ENCODE assay signal across 8 cellular contexts in the genomic region with DNA sequence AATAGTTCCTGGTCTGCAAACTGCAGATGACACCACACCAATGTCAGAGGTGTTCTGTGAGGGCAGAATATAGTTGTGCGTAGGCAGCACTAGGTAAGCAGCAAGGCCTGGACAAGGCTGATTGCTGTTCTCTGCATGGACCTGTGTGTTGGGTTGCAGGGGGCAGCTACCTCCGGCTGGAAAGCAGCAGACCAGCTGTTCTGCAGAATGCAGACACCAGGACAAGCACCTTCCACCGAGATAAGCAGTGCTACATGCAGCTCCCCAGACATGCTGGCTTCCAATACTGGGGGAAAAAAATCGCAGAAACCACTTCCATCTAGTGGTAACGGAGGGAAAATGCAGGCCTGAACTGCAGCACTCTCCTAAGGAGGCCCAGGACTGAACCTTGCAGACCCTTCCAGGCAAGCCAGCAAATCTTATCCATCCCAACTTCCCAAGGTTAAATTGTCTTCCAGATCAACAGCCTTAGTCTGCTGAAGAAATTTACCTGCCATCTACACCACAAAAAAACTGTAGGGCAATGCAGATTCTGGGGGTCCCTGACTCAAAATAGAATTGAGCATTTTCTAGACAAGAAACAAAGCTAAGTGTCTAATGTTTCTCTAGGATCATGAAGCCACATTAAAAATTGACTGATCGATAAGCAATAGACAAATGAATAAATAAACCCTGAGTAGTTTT. TPM values are rescaled to one million over a fixed set of nuclear protein-coding genes. Genes with fewer than 3 reads are reported as not detected.
A peak's percentile ranks its signal among the peaks of the same experiment; 100 is the strongest.
DNase-seq lines count a peak whose midpoint lies in the region; ATAC-seq, FAIRE-seq and TF ChIP-seq lines count a peak whose summit lies in the region.

No MANE protein-coding gene starts in this region.

- H3K4me3 ChIP-seq in A673 (ENCODE audit: low read depth, low read length, poor library complexity, severe bottlenecking) (no peak overlapping the region), GM06990 (replicated peaks; ENCODE audit: low read depth, low read length) (no peak overlapping the region), GM12878 (no peak overlapping the region), iPS DF 6.9 (ENCODE audit: low read length) (no peak overlapping the region)

- TF ChIP-seq RAD21 in GM12878 (IDR thresholded peaks at IDR 0.05; ENCODE audit: insufficient read depth, low read depth, low read length), result peak; percentile 67

- H3K27me3 ChIP-seq in A673 (replicated peaks; ENCODE audit: insufficient read depth, low read depth, low read length, poor library complexity) (no peaks in the 10 kb centered on the region), GM06990 (replicated peaks; ENCODE audit: control insufficient read depth, insufficient read depth, low read length) (no peaks in the 10 kb centered on the region), GM12878 (replicated peaks in 1 of 2; ENCODE audit: control insufficient read depth in 2 of 2, insufficient read depth in 2 of 2, low read length in 1 of 2) (no peaks in the 10 kb centered on the region), iPS DF 6.9 (ENCODE audit: control insufficient read depth, insufficient read depth, low read length) (no peaks in the 10 kb centered on the region)

- no peak overlapping the region for H3K4me2 ChIP-seq in GM12878 (ENCODE audit: control insufficient read depth, insufficient read depth)

- TF ChIP-seq CTCF in A673 (conservative IDR thresholded peaks at IDR 0.05; ENCODE audit: low read depth, low read length) (peak; percentile 42), GM06990 (IDR thresholded peaks at IDR 0.05; ENCODE audit: insufficient read depth, low read length, poor library complexity, severe bottlenecking) (peak; percentile 70), GM12878 (IDR thresholded peaks at IDR 0.05 in 2 of 3, conservative IDR thresholded peaks at IDR 0.05 in 1 of 3; ENCODE audit: control insufficient read depth in 2 of 3, extremely low read depth in 1 of 3, insufficient read depth in 1 of 3, low read depth in 3 of 3, low read length in 3 of 3) (peak; percentile 52 to 60 (median 56))

- no peak overlapping the region for H3K4me3 Mint-ChIP-seq in stimulated activated memory B cell treated with anti-CD40 and anti-IgM and Interleukin-4, amounts not matched to agents 10 μg/mL and 1 μg/mL and 100 μg/mL, for 72 hours
- no peak overlapping the region for H3K4me3 Mint-ChIP-seq in effector memory CD8-positive, alpha-beta T cell

- H2AFZ ChIP-seq in GM12878 (ENCODE audit: control insufficient read depth, low read depth, low read length), result no peak overlapping the region

- DNase-seq in A673 (ENCODE audit: low spot score) (peak; percentile 7), GM06990 (ENCODE audit: extremely low read depth, insufficient read length) (no peak), NCI-H226 (peak; percentile 27), GM12878 (ENCODE audit: low read depth, low spot score) (no peak), iPS DF 6.9 (ENCODE audit: low read depth, low spot score) (peak; percentile 70)
- DNase-seq in effector memory CD8-positive, alpha-beta T cell, result no peak

- no peaks in the 10 kb centered on the region for H3K27me3 Mint-ChIP-seq in stimulated activated memory B cell treated with anti-CD40 and anti-IgM and Interleukin-4, amounts not matched to agents 10 μg/mL and 1 μg/mL and 100 μg/mL, for 72 hours
- H3K27me3 Mint-ChIP-seq in effector memory CD8-positive, alpha-beta T cell, result peaks cover 5 to 9% of the 10 kb centered on the region in 2 donors

- no peaks in the 10 kb centered on the region for H3K79me2 ChIP-seq in GM12878 (ENCODE audit: control insufficient read depth, insufficient read depth, low read length)

- POLR2A ChIA-PET in A673 (lab: Charles Lee; ENCODE audit: low non-redundant PET) (no interaction called here), GM12878 (lab: Charles Lee) (no interaction called here)

- RAD21 ChIA-PET in GM12878 (lab: Charles Lee; ENCODE audit: unreplicated experiment), result interaction anchor here (2.7 kb wide), 1 partner anchor 204 kb away, joined by 29 read pairs; no protein-coding TSS in a partner anchor

- intact Hi-C loops in A673 (cut with micrococcal nuclease; ENCODE audit: unreplicated experiment), result loop anchor here (5.0 to 10.0 kb wide), 2 partner anchors 202 to 1275 kb away; a partner anchor contains a TSS
- intact Hi-C loops in GM12878 (cut with micrococcal nuclease; ENCODE audit: unreplicated experiment), result loop anchor here (1.0 to 5.0 kb wide), 2 partner anchors 205 to 1275 kb away; a partner anchor contains a TSS

- H3K9me3 Mint-ChIP-seq in stimulated activated memory B cell treated with anti-CD40 and anti-IgM and Interleukin-4, amounts not matched to agents 10 μg/mL and 1 μg/mL and 100 μg/mL, for 72 hours, result peaks cover 8% of the 10 kb centered on the region
- peaks cover 3 to 15% of the 10 kb centered on the region in 2 donors for H3K9me3 Mint-ChIP-seq in effector memory CD8-positive, alpha-beta T cell

- SMC1A ChIA-PET in GM12878 (lab: Charles Lee; ENCODE audit: uncharacterized antibody, unreplicated experiment), result interaction anchor here (1.3 to 3.2 kb wide), 2 partner anchors 204 to 206 kb away, joined by 6 to 18 read pairs; no protein-coding TSS in a partner anchor

- H4K20me1 ChIP-seq in GM12878 (ENCODE audit: control insufficient read depth, insufficient read depth), result no peaks in the 10 kb centered on the region

- in situ Hi-C loops in GM12878 (cut with MboI), result loop anchor here (10.0 to 25.0 kb wide), 2 partner anchors 202 to 1280 kb away; a partner anchor contains a TSS

- no peaks in the 10 kb centered on the region for H3K36me3 Mint-ChIP-seq in stimulated activated memory B cell treated with anti-CD40 and anti-IgM and Interleukin-4, amounts not matched to agents 10 μg/mL and 1 μg/mL and 100 μg/mL, for 72 hours
- H3K36me3 Mint-ChIP-seq in effector memory CD8-positive, alpha-beta T cell (ENCODE audit: insufficient read depth), result peaks cover 3% of the 10 kb centered on the region

- H3K9ac ChIP-seq in GM12878 (ENCODE audit: control insufficient read depth, insufficient read depth, low read length), result no peak overlapping the region

- no TSS peak for BruUV-seq in A673 (replicated peaks; lab: Mats Ljungman, UMichigan)
- no TSS peak for BruUV-seq in GM12878 (replicated peaks; lab: Mats Ljungman, UMichigan)

- H3K9me3 ChIP-seq in A673 (ENCODE audit: low read depth, low read length, poor library complexity, severe bottlenecking), result peaks cover 3% of the 10 kb centered on the region
- no peaks in the 10 kb centered on the region for H3K9me3 ChIP-seq in GM12878 (replicated peaks; ENCODE audit: control insufficient read depth, insufficient read depth, low read length)
- no peaks in the 10 kb centered on the region for H3K9me3 ChIP-seq in iPS DF 6.9 (ENCODE audit: control insufficient read depth, insufficient read depth, low read length)

- H3K36me3 ChIP-seq in A673 (ENCODE audit: insufficient read depth, low read length, poor library complexity, severe bottlenecking), result no peaks in the 10 kb centered on the region
- H3K36me3 ChIP-seq in GM06990 (ENCODE audit: control insufficient read depth, insufficient read depth, low read length), result no peaks in the 10 kb centered on the region
- no peaks in the 10 kb centered on the region for H3K36me3 ChIP-seq in GM12878 (ENCODE audit: control insufficient read depth in 2 of 2, insufficient read depth in 2 of 2, low read length in 1 of 2)
- H3K36me3 ChIP-seq in iPS DF 6.9 (ENCODE audit: control insufficient read depth, insufficient read depth, low read length), result no peaks in the 10 kb centered on the region

- H3K4me1 Mint-ChIP-seq in stimulated activated memory B cell treated with anti-CD40 and anti-IgM and Interleukin-4, amounts not matched to agents 10 μg/mL and 1 μg/mL and 100 μg/mL, for 72 hours, result no peaks in the 10 kb centered on the region
- no peaks in the 10 kb centered on the region for H3K4me1 Mint-ChIP-seq in effector memory CD8-positive, alpha-beta T cell (ENCODE audit: low read depth in 2 of 2)

- no peak overlapping the region for H3K27ac Mint-ChIP-seq in stimulated activated memory B cell treated with anti-CD40 and anti-IgM and Interleukin-4, amounts not matched to agents 10 μg/mL and 1 μg/mL and 100 μg/mL, for 72 hours
- no peak overlapping the region for H3K27ac Mint-ChIP-seq in effector memory CD8-positive, alpha-beta T cell

- CTCF ChIA-PET in A673 (lab: Charles Lee) (interaction anchor here (1.5 kb wide), 1 partner anchor 204 kb away, joined by 3 read pairs; no protein-coding TSS in a partner anchor), GM12878 (lab: Yijun Ruan, JAX) (interaction anchor here (1.0 to 4.3 kb wide), 7 partner anchors 11 to 899 kb away, joined by 3 to 84 read pairs (median 5); no protein-coding TSS in a partner anchor)

- TF ChIP-seq EP300 in GM12878 (IDR thresholded peaks at IDR 0.05; ENCODE audit: borderline replicate concordance in 1 of 2, control insufficient read depth in 1 of 2, low read depth in 2 of 2, low read length in 2 of 2), result no peak

- no peak for TF ChIP-seq POLR2A in GM12878 (IDR thresholded peaks at IDR 0.05; ENCODE audit: low read depth, low read length)

- 11% methylated on average over 6 of the region's 6 CpGs for WGBS in GM12878 (ENCODE audit: insufficient coverage, insufficient replicate concordance, low lambda C conversion rate, missing lambda C conversion rate)
- WGBS in iPS DF 6.9 (ENCODE audit: insufficient coverage, insufficient read length), result no CpG with 5 or more reads among the region's 6 CpGs

- ATAC-seq in HG02884 (IDR thresholded peaks at IDR 0.05; ENCODE audit: unreplicated experiment) (peak; percentile 83), GM12878 (peak; percentile 85)
- ATAC-seq in stimulated activated memory B cell treated with anti-CD40 and anti-IgM and Interleukin-4, amounts not matched to agents 10 μg/mL and 1 μg/mL and 100 μg/mL, for 72 hours, result peak; percentile 47
- no peak for ATAC-seq in effector memory CD8-positive, alpha-beta T cell (replicated peaks)

- FAIRE-seq in GM12878 (lab: Jason Lieb, UNC), result peak; percentile 88

- H3K27ac ChIP-seq in A673 (ENCODE audit: low read depth, low read length, poor library complexity, severe bottlenecking) (no peak overlapping the region), GM12878 (ENCODE audit: control insufficient read depth, insufficient read depth) (no peak overlapping the region), iPS DF 6.9 (ENCODE audit: low read length) (no peak overlapping the region)

- no peaks in the 10 kb centered on the region for H3K4me1 ChIP-seq in A673 (ENCODE audit: insufficient read depth, low read length, poor library complexity, severe bottlenecking)
- H3K4me1 ChIP-seq in GM12878 (ENCODE audit: control insufficient read depth, insufficient read depth, low read length), result no peaks in the 10 kb centered on the region
- H3K4me1 ChIP-seq in iPS DF 6.9 (ENCODE audit: control insufficient read depth, insufficient read depth, low read length), result peaks cover 7% of the 10 kb centered on the region

RNA-seq across cellular contexts. Expression of a gene that starts 50.5 kb away (rescaled TPM):
- total RNA-seq in A673 (2021), result not detected in 2 replicates
- not detected in 2 replicates for total RNA-seq in GM12878 (2013; cell fraction: nucleolus; rRNA removed)
- not detected in 2 replicates for total RNA-seq in GM12878 (2014; rRNA removed)
- not detected in 2 replicates for total RNA-seq in GM12878 (2014; rRNA removed; fragmentation: Illumina TruSeq; extraction: Trizol)
- 0.03 and 0.21 TPM in 2 replicates for total RNA-seq in GM12878 (2021)
- not detected for polyA plus RNA-seq in GM12878 (2011; ENCODE audit: low read depth)
- not detected in 2 replicates for polyA plus RNA-seq in GM12878 (2011; rRNA removed)
- polyA plus RNA-seq in GM12878 (2011; cell fraction: cytosol; rRNA removed), result not detected in 2 replicates
- polyA plus RNA-seq in GM12878 (2011; cell fraction: nucleus; rRNA removed), result not detected in 2 replicates
- not detected in 2 replicates for polyA plus RNA-seq in GM12878 (2012)
- polyA plus RNA-seq in GM12878 (2014; fragmentation: Illumina TruSeq; extraction: Trizol), result not detected in 2 replicates
- not detected for polyA plus RNA-seq in GM12878 (2014; fragmentation: Nextera tagmentation; extraction: Ambion mirVana)
- polyA plus RNA-seq in GM12878 (2014; rRNA removed), result not detected in 2 replicates
- polyA plus RNA-seq in GM12878 (2016; fragmentation: Nextera tagmentation; extraction: Ambion mirVana), result not detected
- polyA minus RNA-seq in GM12878 (2011; rRNA and poly(A)+ RNA removed), result not detected in 2 replicates
- 0.21 and 0.40 TPM in 2 replicates for polyA minus RNA-seq in GM12878 (2011; cell fraction: cytosol; rRNA and poly(A)+ RNA removed)
- 0.19 TPM in 1 of 2 replicates, not detected in the other for polyA minus RNA-seq in GM12878 (2011; cell fraction: nucleus; rRNA and poly(A)+ RNA removed)

Comparison
In these comparisons a context has a peak if more than half of its experiments do, and no peak if none do; other contexts are left out.
1. DNase-seq: peak in A673 (single experiment), NCI-H226 (single experiment) and iPS DF 6.9 (single experiment); none in GM06990 (single experiment), GM12878 (single experiment) and effector memory CD8-positive, alpha-beta T cell (0 of 3).
2. Peak in every context shown above with its lines, with median percentiles within 50 percentile points of each other: CTCF ChIP-seq.